In genomic region chr5:69189162-69190086, GRCh38 we compare ENCODE assay signal across 1 cellular context.
A peak's percentile ranks its signal among the peaks of the same experiment; 100 is the strongest.
TF ChIP-seq lines count a peak whose summit lies in the region.

Gene CENPH (plus strand): TSS chr5:69189583. CDS start chr5:69189635, 52 bp downstream.

TF ChIP-seq in HepG2, 621 proteins besides CTCF, POLR2A, EP300 and RAD21 (continued from another document and continues in another):
- TF ChIP-seq HNF1A (IDR thresholded peaks at IDR 0.05; ENCODE audit: low read depth) (no peak), HNF1A (CRISPR knock-in tag; IDR thresholded peaks at IDR 0.05; ENCODE audit: borderline replicate concordance) (peak; percentile 54; the same call in 1 of the 2 replicates), ZNF160 (CRISPR knock-in tag; IDR thresholded peaks at IDR 0.05) (0 out of 2 replicates have a peak, but pooled peaks have one; percentile 49), GMEB2 (CRISPR knock-in tag; IDR thresholded peaks at IDR 0.05; ENCODE audit: low read depth) (no peak), RARA (CRISPR knock-in tag; IDR thresholded peaks at IDR 0.05) (peak; percentile 30; the same call in 1 of the 2 replicates), HNRNPLL (IDR thresholded peaks at IDR 0.05; ENCODE audit: low read depth, low read length, poor library complexity, severe bottlenecking) (peak; percentile 93), BHLHE40 (IDR thresholded peaks at IDR 0.05; ENCODE audit: low read length) (no peak), ZNF337 (CRISPR knock-in tag; IDR thresholded peaks at IDR 0.05; ENCODE audit: borderline replicate concordance, low read depth) (peak; percentile 76; the same call in 1 of the 2 replicates), ATF7 (IDR thresholded peaks at IDR 0.05) (no peak), ATF7 (CRISPR knock-in tag; IDR thresholded peaks at IDR 0.05) (peak; percentile 78; the same call in 1 of the 2 replicates), ATF4 (CRISPR knock-in tag; IDR thresholded peaks at IDR 0.05) (peak in 1 of 2 experiments; percentile 57; a peak in 2 of 4 replicates), ZBTB43 (CRISPR knock-in tag; conservative IDR thresholded peaks at IDR 0.05) (peak; percentile 73; the same call in 1 of the 2 replicates), RBFOX2 (IDR thresholded peaks at IDR 0.05; ENCODE audit: low read depth, low read length) (peak; percentile 92), PAWR (CRISPR knock-in tag; IDR thresholded peaks at IDR 0.05; ENCODE audit: borderline replicate concordance) (0 out of 2 replicates have a peak, but pooled peaks have one; percentile 51), HNF1B (CRISPR knock-in tag; IDR thresholded peaks at IDR 0.05) (peak; percentile 20; the same call in 1 of the 2 replicates), NKX3-1 (CRISPR knock-in tag; IDR thresholded peaks at IDR 0.05) (0 out of 2 replicates have a peak, but pooled peaks have one; percentile 34), ZBTB38 (CRISPR knock-in tag; IDR thresholded peaks at IDR 0.05) (peak; percentile 79), ZNF768 (CRISPR knock-in tag; IDR thresholded peaks at IDR 0.05) (peak; percentile 52; the same call in 1 of the 2 replicates), IKZF1 (IDR thresholded peaks at IDR 0.05) (no peak), ZNF709 (CRISPR knock-in tag; IDR thresholded peaks at IDR 0.05) (peak; percentile 80; the same call in 1 of the 2 replicates), STAG1 (CRISPR knock-in tag; IDR thresholded peaks at IDR 0.05) (peak; percentile 20; the same call in 1 of the 2 replicates), ZNF260 (CRISPR knock-in tag; IDR thresholded peaks at IDR 0.05; ENCODE audit: borderline replicate concordance, low read depth) (no peak), SALL2 (CRISPR knock-in tag; IDR thresholded peaks at IDR 0.05) (0 out of 2 replicates have a peak, but pooled peaks have one; percentile 36), SMAD1 (CRISPR knock-in tag; IDR thresholded peaks at IDR 0.05; ENCODE audit: borderline replicate concordance, low read depth) (peak; percentile 65; the same call in 1 of the 2 replicates), ZBTB3 (CRISPR knock-in tag; IDR thresholded peaks at IDR 0.05; ENCODE audit: borderline replicate concordance, low read depth) (0 out of 2 replicates have a peak, but pooled peaks have one; percentile 41), ZFP1 (CRISPR knock-in tag; IDR thresholded peaks at IDR 0.05) (0 out of 2 replicates have a peak, but pooled peaks have one; percentile 47), ZNF749 (CRISPR knock-in tag; IDR thresholded peaks at IDR 0.05; ENCODE audit: borderline replicate concordance) (peak; percentile 71; the same call in 1 of the 2 replicates), ZNF724P (CRISPR knock-in tag; IDR thresholded peaks at IDR 0.05; ENCODE audit: borderline replicate concordance) (peak; percentile 43; the same call in 1 of the 2 replicates), ARID3A (IDR thresholded peaks at IDR 0.05; ENCODE audit: low read depth, low read length) (no peak), SNAPC4 (CRISPR knock-in tag; IDR thresholded peaks at IDR 0.05) (peak; percentile 69; the same call in 1 of the 2 replicates), ZNF205 (CRISPR knock-in tag; IDR thresholded peaks at IDR 0.05) (peak; percentile 68), ZNF580 (CRISPR knock-in tag; IDR thresholded peaks at IDR 0.05; ENCODE audit: borderline replicate concordance, low read depth) (peak; percentile 69; the same call in 1 of the 2 replicates), ETS1 (CRISPR knock-in tag; IDR thresholded peaks at IDR 0.05) (no peak), TBX2 (CRISPR knock-in tag; IDR thresholded peaks at IDR 0.05; ENCODE audit: borderline replicate concordance) (peak; percentile 58; the same call in 1 of the 2 replicates), PBX3 (CRISPR knock-in tag; IDR thresholded peaks at IDR 0.05; ENCODE audit: borderline replicate concordance) (0 out of 2 replicates have a peak, but pooled peaks have one; percentile 50), ZNF101 (CRISPR knock-in tag; IDR thresholded peaks at IDR 0.05; ENCODE audit: borderline replicate concordance, low read depth) (0 out of 2 replicates have a peak, but pooled peaks have one; percentile 59)
